In the genomic region with DNA sequence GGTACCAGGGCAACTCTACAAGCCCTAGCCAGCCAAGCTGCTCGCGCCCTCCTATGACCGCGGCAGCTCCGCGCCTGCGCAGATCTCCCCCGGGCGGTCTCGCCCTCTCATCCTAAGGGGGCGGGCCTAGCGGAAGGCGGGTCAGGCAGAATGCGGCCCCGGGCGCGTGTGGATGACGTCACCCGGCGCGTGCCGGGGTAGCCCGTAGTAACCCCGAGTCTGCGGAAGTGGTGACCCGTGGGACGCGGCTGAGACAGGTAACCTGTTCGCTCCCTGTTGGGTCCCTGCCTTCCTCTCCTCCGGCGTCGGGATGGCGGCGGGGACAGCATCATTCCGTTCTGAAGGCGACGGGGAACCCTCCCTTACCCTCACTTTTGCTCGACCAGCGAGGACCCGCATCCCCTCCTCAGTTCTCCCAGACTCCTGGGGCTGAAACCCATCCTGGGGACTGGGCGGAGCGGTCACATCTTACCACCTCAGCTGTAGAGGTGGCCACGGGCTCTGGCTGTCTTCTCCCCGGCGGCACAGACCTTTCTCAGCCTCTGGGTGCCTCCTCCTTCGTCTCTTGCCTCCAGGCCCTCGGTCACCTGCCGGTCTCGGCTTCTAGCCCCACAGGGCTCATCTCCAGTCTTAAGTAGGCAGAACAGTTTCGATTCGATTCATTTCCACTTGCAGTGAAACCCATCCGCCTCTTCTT, we compare ENCODE assay signal across 8 cellular contexts. TPM values are rescaled to one million over a fixed set of nuclear protein-coding genes. Genes with fewer than 3 reads are reported as not detected.
A peak's percentile ranks its signal among the peaks of the same experiment; 100 is the strongest.
DNase-seq lines count a peak whose midpoint lies in the region; ATAC-seq and TF ChIP-seq lines count a peak whose summit lies in the region.

TSS of gene AOPEP (plus strand) at position 205 of the 697 bp plus-strand sequence. CDS start 33,085 bp downstream, outside the sequence.

- peak; percentile 89 to 94 for DNase-seq in AML-193 (lab: John Stamatoyannopoulos, UW)
- DNase-seq in NCI-H510A treated with DMSO at 0.1 percent for 48 hours (lab: John Stamatoyannopoulos, UW): peak; percentile 90
- peak; percentile 99 for DNase-seq in activated CD4-positive, alpha-beta T cell treated with anti-CD3 and anti-CD28 coated beads for 24 hours (ENCODE audit: low read depth in 2 of 2)
- DNase-seq in choroid plexus epithelial cell (ENCODE audit: low read depth): peak; percentile 95
- DNase-seq in kidney epithelial cell (ENCODE audit: low read depth): peak; percentile 74
- peak; percentile 97 to 99 for DNase-seq in stimulated activated CD4-positive, alpha-beta T cell treated with anti-CD3 and anti-CD28 coated beads, Interleukin-15, amount 100 ng/mL, for 48 hours (ENCODE audit: low read depth in 2 of 2)

- H3K4me3 ChIP-seq in choroid plexus epithelial cell (ENCODE audit: low read depth, low read length) (peak within 1 kb of the TSS; percentile 99), kidney epithelial cell (ENCODE audit: low read depth, low read length) (peak within 1 kb of the TSS; percentile 53)

- H3K27me3 ChIP-seq in kidney epithelial cell (ENCODE audit: control insufficient read depth, insufficient read depth, low read length): no peaks in the 10 kb centered on the region

- TF ChIP-seq CTCF in choroid plexus epithelial cell (conservative IDR thresholded peaks at IDR 0.05; ENCODE audit: low read depth, low read length) (no peak), kidney epithelial cell (IDR thresholded peaks at IDR 0.05; ENCODE audit: insufficient read depth, low read length, poor library complexity, severe bottlenecking) (no peak)

- peak; percentile 86 for TF ChIP-seq POLR2A in GM19193 (IDR thresholded peaks at IDR 0.05; ENCODE audit: extremely low read depth, insufficient read depth, insufficient read length)

- peak; percentile 96 for ATAC-seq in HG03439 (IDR thresholded peaks at IDR 0.05; ENCODE audit: unreplicated experiment)

- no peaks in the 10 kb centered on the region for H3K36me3 ChIP-seq in kidney epithelial cell (ENCODE audit: control insufficient read depth, insufficient read depth, low read length)

RNA-seq across cellular contexts. Expression of gene AOPEP, which starts in this region (rescaled TPM):
- total RNA-seq in kidney epithelial cell: 17.4 and 28.2 TPM in 2 replicates

Comparison
In these comparisons a context has a peak if more than half of its experiments do, and no peak if none do; other contexts are left out.
1. Peak in every context shown above with its lines: DNase-seq, ATAC-seq and H3K4me3 ChIP-seq.